Comparison of ENCODE assay signal across 8 cellular contexts in the genomic region with DNA sequence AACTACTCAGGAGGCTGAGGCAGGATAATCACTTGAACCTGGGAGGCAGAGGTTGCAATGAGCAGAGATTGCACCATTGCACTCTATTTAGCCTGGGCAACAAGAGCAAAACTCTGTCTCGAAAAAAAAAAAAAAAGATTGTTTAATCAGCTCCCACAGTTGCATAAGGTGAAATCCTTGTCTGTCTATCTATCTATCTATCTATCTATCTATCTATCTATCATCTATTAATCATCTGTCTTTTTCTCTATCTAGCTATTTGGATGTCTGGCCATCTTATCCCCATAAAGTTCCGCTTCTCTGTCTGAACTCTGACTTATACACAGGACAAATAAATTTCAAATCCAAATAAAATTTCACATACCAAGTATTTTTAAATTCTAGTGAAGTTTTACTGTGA.
"Had no signal": no experiment of that assay in that cellular context is flagged by ENCODE, and none has a peak within 500 bp of the region (broad histone marks: within the 10 kb centered on the region; RNA-seq: fewer than 3 reads in every experiment).

No MANE protein-coding gene starts in this region.

- FAIRE-seq: HepG2, HTR-8/SVneo had no signal

- H3K27ac ChIP-seq: HL-60, KMS-11 had no signal

- H3K4me2 ChIP-seq: KMS-11 had no signal

- H3K4me3 Mint-ChIP-seq: IgD-negative memory B cell had no signal

- H3K27ac Mint-ChIP-seq: IgD-negative memory B cell had no signal

- DNase-seq: IMR-90, KBM-7, KG1 had no signal

- ATAC-seq: HepG2 had no signal

- H3K27me3 Mint-ChIP-seq: IgD-negative memory B cell had no signal

- H3K9ac ChIP-seq: KMS-11 had no signal
